ENCODE assay signal across 20 cellular contexts in the genomic region with DNA sequence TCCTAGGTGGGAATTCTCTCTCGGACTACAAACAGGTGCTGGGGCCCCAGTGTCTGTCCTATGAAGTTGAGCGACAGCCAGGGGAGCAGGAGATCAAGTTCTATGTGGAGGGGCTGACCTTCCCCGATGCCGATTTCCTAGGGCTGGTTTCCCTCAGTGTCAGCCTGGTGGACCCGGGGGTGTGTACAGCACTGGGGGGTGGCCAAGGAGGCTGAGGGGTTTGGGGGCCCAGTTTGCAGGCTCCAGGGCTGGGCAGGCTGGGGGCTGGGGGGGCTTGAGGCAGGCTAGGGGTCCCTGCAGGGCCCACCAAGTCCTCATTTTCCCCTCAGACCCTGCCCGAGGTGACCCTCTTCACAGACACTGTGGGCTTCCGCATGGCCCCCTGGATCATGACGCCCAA. TPM values are rescaled to one million over a fixed set of nuclear protein-coding genes. Genes with fewer than 3 reads are reported as not detected.
"Had no signal": no experiment of that assay in that cellular context is flagged by ENCODE, and none has a peak within 500 bp of the region (broad histone marks: within the 10 kb centered on the region; RNA-seq: fewer than 3 reads in every experiment).

No MANE protein-coding gene starts in this region.

- H3K79me2 ChIP-seq: hepatocyte had no signal

- ATAC-seq: naive thymus-derived CD8-positive, alpha-beta T cell had no signal

- H3K4me3 Mint-ChIP-seq: naive thymus-derived CD8-positive, alpha-beta T cell; type B pancreatic cell had no signal

- H3K27me3 ChIP-seq: hepatocyte, ovary, right atrium auricular region, sigmoid colon had no signal

- H3K4me1 ChIP-seq: right atrium auricular region had no signal

- H3K36me3 ChIP-seq: esophagus muscularis mucosa, ovary, right atrium auricular region, sigmoid colon had no signal

- H2AFZ ChIP-seq: hepatocyte had no signal

- H3K27ac Mint-ChIP-seq: naive thymus-derived CD8-positive, alpha-beta T cell had no signal

- H3K4me3 ChIP-seq: esophagus muscularis mucosa, hepatocyte, ovary, right atrium auricular region, sigmoid colon, skin epidermis had no signal

- H3K36me3 Mint-ChIP-seq: type B pancreatic cell had no signal

- H3K4me2 ChIP-seq: hepatocyte had no signal

- H3K27ac ChIP-seq: esophagus muscularis mucosa, hepatocyte, ovary, right atrium auricular region, sigmoid colon had no signal

- H3K27me3 Mint-ChIP-seq: type B pancreatic cell had no signal

- H3K9me3 Mint-ChIP-seq: naive thymus-derived CD8-positive, alpha-beta T cell; type B pancreatic cell had no signal

- DNase-seq: effector memory CD4-positive, alpha-beta T cell; foreskin fibroblast; head of caudate nucleus; kidney glomerular epithelial cell; naive thymus-derived CD8-positive, alpha-beta T cell; ovary; sigmoid colon; stimulated activated CD4-positive, alpha-beta T cell treated with anti-CD3 and anti-CD28 coated beads, Interleukin-2, amount 100 ng/mL, for 24 hours; stimulated activated CD4-positive, alpha-beta T cell treated with anti-CD3 and anti-CD28 coated beads, Interleukin-4, amount 100 ng/mL, for 4 hours; stimulated activated naive CD4-positive, alpha-beta T cell had no signal

- H3K9me3 ChIP-seq: esophagus muscularis mucosa, ovary, right atrium auricular region, sigmoid colon had no signal

RNA-seq across cellular contexts. Expression of a gene that starts 20.3 kb away (rescaled TPM):
- total RNA-seq: esophagus muscularis mucosa; hepatocyte; liver; mesenteric fat pad; mononuclear cell; naive thymus-derived CD8-positive, alpha-beta T cell; ovary; posterior vena cava; right atrium auricular region; sigmoid colon had no signal
- polyA plus RNA-seq: hepatocyte; liver; naive thymus-derived CD8-positive, alpha-beta T cell; neural cell; ovary had no signal

RNA-seq across cellular contexts. Expression of a gene that starts 23.7 kb away (rescaled TPM):
- total RNA-seq: hepatocyte; mesenteric fat pad; mononuclear cell; naive thymus-derived CD8-positive, alpha-beta T cell; posterior vena cava; right atrium auricular region; sigmoid colon had no signal
- polyA plus RNA-seq: hepatocyte; liver; naive thymus-derived CD8-positive, alpha-beta T cell; ovary had no signal
